In the genomic region with DNA sequence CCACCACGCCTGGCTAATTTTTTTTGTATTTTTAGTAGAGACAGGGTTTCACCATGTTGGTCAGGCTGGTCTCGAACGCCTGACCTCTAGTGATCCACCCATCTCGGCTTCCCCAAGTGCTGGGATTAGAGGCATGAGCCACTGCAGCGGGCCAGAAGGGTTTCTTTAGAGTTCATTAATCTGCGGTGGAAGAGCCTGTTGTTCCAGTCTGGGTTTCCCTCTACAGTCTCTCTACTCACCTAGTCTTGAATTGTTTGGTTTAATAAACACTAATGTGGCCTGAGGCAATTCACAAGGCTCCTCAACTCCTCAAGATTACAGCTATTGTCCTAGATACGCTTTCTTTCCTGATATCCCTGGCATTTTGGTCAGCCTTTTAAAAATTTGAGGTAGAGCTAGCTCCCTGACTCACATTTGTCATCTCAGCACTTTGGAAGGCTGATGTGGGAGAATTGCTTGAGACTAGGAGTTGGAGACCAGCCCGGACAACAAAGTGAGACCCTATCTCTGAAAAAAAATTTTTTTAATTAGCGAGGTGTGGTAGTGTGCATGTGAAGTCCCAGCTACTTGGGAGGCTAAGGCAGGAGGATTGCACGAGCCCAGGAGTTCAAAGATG, we compare ENCODE assay signal across 19 cellular contexts. TPM values are rescaled to one million over a fixed set of nuclear protein-coding genes. Genes with fewer than 3 reads are reported as not detected.
A peak's percentile ranks its signal among the peaks of the same experiment; 100 is the strongest.
DNase-seq lines count a peak whose midpoint lies in the region; ATAC-seq and TF ChIP-seq lines count a peak whose summit lies in the region.
"Had no signal": no experiment of that assay in that cellular context is flagged by ENCODE, and none has a peak within 500 bp of the region (broad histone marks: within the 10 kb centered on the region; RNA-seq: fewer than 3 reads in every experiment).

No MANE protein-coding gene starts in this region.

- no peaks in the 10 kb centered on the region for H3K36me3 ChIP-seq in Caco-2 (ENCODE audit: control insufficient read depth, insufficient read depth, low read length)
- no peaks in the 10 kb centered on the region for H3K36me3 ChIP-seq in IMR-90 (ENCODE audit: control insufficient read depth, insufficient read depth, low read length)
- no peaks in the 10 kb centered on the region for H3K36me3 ChIP-seq in neuronal stem cell (replicated peaks in 1 of 2; ENCODE audit: control insufficient read depth in 2 of 2, insufficient read depth in 2 of 2, low read length in 2 of 2)
- no peaks in the 10 kb centered on the region for H3K36me3 ChIP-seq in WERI-Rb-1

- H3K4me3 Mint-ChIP-seq in Caco-2 (ENCODE audit: unreplicated experiment): peak overlapping the region; percentile 29
- H3K4me3 Mint-ChIP-seq: activated naive CD8-positive, alpha-beta T cell treated with anti-CD3 and anti-CD28 coated beads, Interleukin-2, amount 50 U/mL, for 24 hours; CD4-positive, alpha-beta T cell; effector memory CD8-positive, alpha-beta T cell; H9; natural killer cell treated with Interleukin-12 subunit alpha and Interleukin-12 subunit beta and Interleukin-15 and Interleukin-18, amount 100 ng/mL, for 72 hours; T-helper 1 cell treated with Interleukin-12 subunit alpha and Interleukin-12 subunit beta and Interleukin-4 antibody, amounts not matched to agents 30 μg/mL and 1 μg/mL, for 36 hours had no signal

- peaks cover 5% of the 10 kb centered on the region for H3K36me3 Mint-ChIP-seq in Caco-2 (ENCODE audit: insufficient read depth, unreplicated experiment)
- H3K36me3 Mint-ChIP-seq: natural killer cell treated with Interleukin-12 subunit alpha and Interleukin-12 subunit beta and Interleukin-15 and Interleukin-18, amount 100 ng/mL, for 72 hours had no signal

- no peak overlapping the region for H2BK5ac ChIP-seq in IMR-90 (ENCODE audit: low read depth, low read length, poor library complexity, severe bottlenecking)
- no peak overlapping the region for H2BK5ac ChIP-seq in neuronal stem cell (ENCODE audit: low read length)

- H2BK12ac ChIP-seq in neuronal stem cell (ENCODE audit: low read length): no peak overlapping the region

- peak overlapping the region; percentile 87 for H3K27ac Mint-ChIP-seq in Caco-2 (ENCODE audit: unreplicated experiment)
- H3K27ac Mint-ChIP-seq: activated naive CD8-positive, alpha-beta T cell treated with anti-CD3 and anti-CD28 coated beads, Interleukin-2, amount 50 U/mL, for 24 hours; CD4-positive, alpha-beta T cell; effector memory CD8-positive, alpha-beta T cell; H9; natural killer cell treated with Interleukin-12 subunit alpha and Interleukin-12 subunit beta and Interleukin-15 and Interleukin-18, amount 100 ng/mL, for 72 hours; T-helper 1 cell treated with Interleukin-12 subunit alpha and Interleukin-12 subunit beta and Interleukin-4 antibody, amounts not matched to agents 30 μg/mL and 1 μg/mL, for 36 hours had no signal

- CTCF ChIA-PET in Caco-2 (lab: Charles Lee) (interaction anchor here (0.6 to 0.9 kb wide), 2 partner anchors 110 to 164 kb away, joined by 3 read pairs; no protein-coding TSS in a partner anchor), IMR-90 (lab: Yijun Ruan, JAX) (no interaction called here)

- H3K9ac ChIP-seq in IMR-90 (ENCODE audit: low read depth, low read length) (no peak overlapping the region), neuronal stem cell (ENCODE audit: low read depth, low read length, poor library complexity) (no peak overlapping the region)
- H3K9ac ChIP-seq: parathyroid adenoma had no signal

- no peaks in the 10 kb centered on the region for H4K20me1 ChIP-seq in IMR-90 (ENCODE audit: insufficient read depth, low read length)

- H3K4me2 ChIP-seq in IMR-90 (ENCODE audit: low read depth, low read length): no peak overlapping the region
- no peak overlapping the region for H3K4me2 ChIP-seq in neuronal stem cell (ENCODE audit: insufficient read depth, low read length, poor library complexity, severe bottlenecking)

- POLR2A ChIA-PET in Caco-2 (lab: Charles Lee): interaction anchor here (0.9 to 1.4 kb wide), 2 partner anchors 11 to 28 kb away, joined by 4 read pairs; a partner anchor contains a TSS
- POLR2A ChIA-PET in IMR-90 (lab: Charles Lee; ENCODE audit: unreplicated experiment): interaction anchor here (0.7 kb wide), 1 partner anchor 59 kb away, joined by 7 read pairs; no protein-coding TSS in a partner anchor

- H4K91ac ChIP-seq in IMR-90 (ENCODE audit: insufficient read depth, low read depth, low read length) (no peak overlapping the region), neuronal stem cell (ENCODE audit: low read depth, low read length, poor library complexity) (no peak overlapping the region)

- H3K27ac ChIP-seq in IMR-90 (ENCODE audit: insufficient read depth, low read length): no peak overlapping the region
- no peak overlapping the region for H3K27ac ChIP-seq in neuronal stem cell (replicated peaks; ENCODE audit: low read length)
- H3K27ac ChIP-seq in WERI-Rb-1: no peak overlapping the region
- H3K27ac ChIP-seq: parathyroid adenoma had no signal

- H3K14ac ChIP-seq in IMR-90 (replicated peaks; ENCODE audit: low read depth, low read length): no peak overlapping the region
- H3K14ac ChIP-seq in neuronal stem cell (ENCODE audit: low read length): no peak overlapping the region

- DNase-seq in Caco-2: peak; percentile 77 to 78
- DNase-seq in IMR-90: no peak
- DNase-seq in epithelial cell of esophagus (ENCODE audit: low read depth): peak; percentile 94
- DNase-seq in neuronal stem cell (ENCODE audit: low spot score): no peak
- DNase-seq in WERI-Rb-1: no peak
- DNase-seq in NCI-H1105 (lab: John Stamatoyannopoulos, UW): no peak
- no peak for DNase-seq in stimulated activated naive CD8-positive, alpha-beta T cell treated with anti-CD3 and anti-CD28 coated beads, Interleukin-15, Interleukin-2, amounts not matched to agents 100 U/mL and 50 U/mL, for 24 hours
- DNase-seq: activated CD4-positive, alpha-beta T cell treated with anti-CD3 and anti-CD28 coated beads, Interleukin-2, amount 50 U/mL, for 1 hour; activated naive CD8-positive, alpha-beta T cell treated with anti-CD3 and anti-CD28 coated beads, Interleukin-2, amount 50 U/mL, for 24 hours; CD4-positive, alpha-beta T cell; effector memory CD8-positive, alpha-beta T cell; H9; NCI-H1105 treated with DMSO at 0.1 percent for 48 hours; NCI-H2029 treated with DMSO at 0.1 percent for 48 hours; NCI-H446 had no signal

- H3K4me1 ChIP-seq in Caco-2 (peaks cover 37% of the 10 kb centered on the region), IMR-90 (ENCODE audit: control insufficient read depth, insufficient read depth, low read length) (no peaks in the 10 kb centered on the region), neuronal stem cell (ENCODE audit: control insufficient read depth in 2 of 2, insufficient read depth in 1 of 2, low read depth in 1 of 2, low read length in 2 of 2) (no peaks in the 10 kb centered on the region)
- H3K4me1 ChIP-seq: parathyroid adenoma had no signal

- BruUV-seq in Caco-2 (replicated peaks; lab: Mats Ljungman, UMichigan) (no TSS peak), IMR-90 (replicated peaks; lab: Mats Ljungman, UMichigan) (no TSS peak)

- no peak overlapping the region for H4K8ac ChIP-seq in IMR-90 (ENCODE audit: low read depth in 2 of 2, low read length in 2 of 2)
- H4K8ac ChIP-seq in neuronal stem cell (ENCODE audit: low read depth, low read length): no peak overlapping the region

- H3K9me3 Mint-ChIP-seq in Caco-2 (ENCODE audit: unreplicated experiment): no peaks in the 10 kb centered on the region
- H3K9me3 Mint-ChIP-seq: activated naive CD8-positive, alpha-beta T cell treated with anti-CD3 and anti-CD28 coated beads, Interleukin-2, amount 50 U/mL, for 24 hours; CD4-positive, alpha-beta T cell; effector memory CD8-positive, alpha-beta T cell; H9; natural killer cell treated with Interleukin-12 subunit alpha and Interleukin-12 subunit beta and Interleukin-15 and Interleukin-18, amount 100 ng/mL, for 72 hours; T-helper 1 cell treated with Interleukin-12 subunit alpha and Interleukin-12 subunit beta and Interleukin-4 antibody, amounts not matched to agents 30 μg/mL and 1 μg/mL, for 36 hours had no signal

- H2BK20ac ChIP-seq in IMR-90 (ENCODE audit: low read depth, low read length): no peak overlapping the region

- H2AK9ac ChIP-seq in IMR-90 (replicated peaks; ENCODE audit: low read depth, low read length, poor library complexity): no peak overlapping the region

- H2BK15ac ChIP-seq in IMR-90 (ENCODE audit: low read depth, low read length): no peak overlapping the region
- no peak overlapping the region for H2BK15ac ChIP-seq in neuronal stem cell (ENCODE audit: low read length)

- H3K4me3 ChIP-seq in Caco-2 (ENCODE audit: low read depth, low read length) (no peak overlapping the region), IMR-90 (ENCODE audit: insufficient read depth, low read depth, low read length) (no peak overlapping the region), epithelial cell of esophagus (ENCODE audit: low read length) (no peak overlapping the region), neuronal stem cell (ENCODE audit: low read length in 2 of 2) (no peak overlapping the region), WERI-Rb-1 (ENCODE audit: low read depth, low read length) (no peak overlapping the region)

- H3K18ac ChIP-seq in IMR-90 (ENCODE audit: low read depth, low read length) (no peak overlapping the region), neuronal stem cell (ENCODE audit: low read length) (no peak overlapping the region)

- intact Hi-C loops in Caco-2 (cut with micrococcal nuclease; ENCODE audit: unreplicated experiment) (loop anchor here (1.0 kb wide), 1 partner anchor 11 kb away; a partner anchor contains a TSS), IMR-90 (cut with micrococcal nuclease) (no loop called here)

- in situ Hi-C loops in IMR-90 (cut with MboI; ENCODE audit: low sequenced_read_pairs): no loop called here

- no peak for TF ChIP-seq POLR2A in IMR-90 (IDR thresholded peaks at IDR 0.05; ENCODE audit: low read depth, low read length)

- H2BK120ac ChIP-seq in IMR-90 (ENCODE audit: low read depth, low read length) (no peak overlapping the region), neuronal stem cell (ENCODE audit: low read depth, low read length) (no peak overlapping the region)

- H3K4me1 Mint-ChIP-seq in Caco-2 (ENCODE audit: low read depth, unreplicated experiment): peaks cover 29% of the 10 kb centered on the region

- H2AK5ac ChIP-seq in IMR-90 (ENCODE audit: low read depth, low read length): no peak overlapping the region
- no peak overlapping the region for H2AK5ac ChIP-seq in neuronal stem cell (ENCODE audit: low read depth, low read length)

- no peaks in the 10 kb centered on the region for H3K9me1 ChIP-seq in IMR-90 (ENCODE audit: insufficient read depth, low read length)

- H4K5ac ChIP-seq in IMR-90 (ENCODE audit: low read depth, low read length): no peak overlapping the region

- H3K9me3 ChIP-seq in Caco-2 (no peaks in the 10 kb centered on the region), IMR-90 (ENCODE audit: control insufficient read depth, insufficient read depth, low read length) (no peaks in the 10 kb centered on the region), neuronal stem cell (replicated peaks in 1 of 2; ENCODE audit: control insufficient read depth in 2 of 2, insufficient read depth in 1 of 2, low read depth in 1 of 2, low read length in 2 of 2) (no peaks in the 10 kb centered on the region), WERI-Rb-1 (ENCODE audit: severe bottlenecking) (no peaks in the 10 kb centered on the region)

- H3K27me3 ChIP-seq in Caco-2 (replicated peaks; ENCODE audit: control insufficient read depth, insufficient read depth, low read length) (no peaks in the 10 kb centered on the region), IMR-90 (ENCODE audit: control insufficient read depth, insufficient read depth, low read length) (no peaks in the 10 kb centered on the region), neuronal stem cell (ENCODE audit: control insufficient read depth in 3 of 3, insufficient read depth in 3 of 3, low read depth in 1 of 3, low read length in 3 of 3) (no peaks in the 10 kb centered on the region), WERI-Rb-1 (ENCODE audit: insufficient read depth, low read depth, severe bottlenecking) (no peaks in the 10 kb centered on the region)

- TF ChIP-seq RAD21 in IMR-90 (IDR thresholded peaks at IDR 0.05; ENCODE audit: low read length): no peak

- H3K79me1 ChIP-seq in IMR-90 (ENCODE audit: low read depth in 1 of 2, low read length in 2 of 2): peaks cover under 1 to 4% of the 10 kb centered on the region in 2 experiments; a peak in 3 of 4 replicates
- peaks cover 2% of the 10 kb centered on the region for H3K79me1 ChIP-seq in neuronal stem cell (ENCODE audit: low read depth, low read length)

- WGBS in IMR-90 (ENCODE audit: extremely low coverage in 2 of 2, insufficient read length in 1 of 2), 2 experiments: 83% methylated on average over 1 of the region's 10 CpGs; no CpG with 5 or more reads in 1 of the 2 experiments
- WGBS in neuronal stem cell (ENCODE audit: extremely low coverage in 2 of 2, insufficient read length in 2 of 2, insufficient replicate concordance in 1 of 2), 2 donors: no CpG with 5 or more reads among the region's 10 CpGs

- ATAC-seq in IMR-90 (ENCODE audit: low read depth) (no peak), HG02623 (IDR thresholded peaks at IDR 0.05; ENCODE audit: unreplicated experiment) (no peak)
- ATAC-seq in stimulated activated naive CD8-positive, alpha-beta T cell treated with anti-CD3 and anti-CD28 coated beads, Interleukin-15, Interleukin-2, amounts not matched to agents 100 U/mL and 50 U/mL, for 24 hours: no peak
- ATAC-seq: activated naive CD8-positive, alpha-beta T cell treated with anti-CD3 and anti-CD28 coated beads, Interleukin-2, amount 50 U/mL, for 24 hours; effector memory CD8-positive, alpha-beta T cell; natural killer cell treated with Interleukin-12 subunit alpha and Interleukin-12 subunit beta and Interleukin-15 and Interleukin-18, amount 100 ng/mL, for 72 hours had no signal

- no peak for TF ChIP-seq CTCF in Caco-2 (IDR thresholded peaks at IDR 0.05; ENCODE audit: insufficient read depth in 1 of 2, low read depth in 1 of 2, low read length in 1 of 2, severe bottlenecking in 1 of 2, unreplicated experiment in 1 of 2)
- TF ChIP-seq CTCF in IMR-90 (conservative IDR thresholded peaks at IDR 0.05; ENCODE audit: low read depth, low read length): no peak
- TF ChIP-seq CTCF in epithelial cell of esophagus (IDR thresholded peaks at IDR 0.05; ENCODE audit: insufficient read depth, low read depth, low read length, missing control alignments): no peak
- no peak for TF ChIP-seq CTCF in WERI-Rb-1 (IDR thresholded peaks at IDR 0.05; ENCODE audit: low read depth, low read length)

- dilution Hi-C loops in IMR-90 (cut with HindIII; ENCODE audit: low sequenced_read_pairs, unreplicated experiment): no loop called here

- no peaks in the 10 kb centered on the region for H3K27me3 Mint-ChIP-seq in Caco-2 (ENCODE audit: insufficient read depth, unreplicated experiment)
- H3K27me3 Mint-ChIP-seq: activated naive CD8-positive, alpha-beta T cell treated with anti-CD3 and anti-CD28 coated beads, Interleukin-2, amount 50 U/mL, for 24 hours; CD4-positive, alpha-beta T cell; effector memory CD8-positive, alpha-beta T cell had no signal

- H2AFZ ChIP-seq in IMR-90 (replicated peaks; ENCODE audit: low read length, poor library complexity) (no peak overlapping the region), neuronal stem cell (ENCODE audit: low read length) (peak overlapping the region; percentile 56)
- H2AFZ ChIP-seq: parathyroid adenoma had no signal

- no peak overlapping the region for H3K56ac ChIP-seq in IMR-90 (ENCODE audit: extremely low read depth, insufficient read depth, low read length)

- no peak overlapping the region for H3K4ac ChIP-seq in IMR-90 (ENCODE audit: low read depth, low read length)
- no peak overlapping the region for H3K4ac ChIP-seq in neuronal stem cell (ENCODE audit: low read length)

- H3K23ac ChIP-seq in IMR-90 (ENCODE audit: low read depth, low read length): no peak overlapping the region
- no peak overlapping the region for H3K23ac ChIP-seq in neuronal stem cell (ENCODE audit: low read depth, low read length, poor library complexity)

RNA-seq across cellular contexts. Expression of a gene that starts 4.6 kb away (rescaled TPM):
- total RNA-seq in Caco-2 (2022) (64.8 and 66.4 TPM in 2 replicates), IMR-90 (2012; rRNA removed) (66.0 and 164 TPM in 2 replicates)
- polyA plus RNA-seq in IMR-90 (2012; rRNA removed): 40.2 and 44.6 TPM in 2 replicates
- 4.3 and 7.1 TPM in 2 replicates for polyA plus RNA-seq in IMR-90 (2012; cell fraction: cytosol; rRNA removed)
- 4.4 and 10.6 TPM in 2 replicates for polyA plus RNA-seq in IMR-90 (2012; cell fraction: nucleus; rRNA removed; ENCODE audit: low replicate concordance)
- 12.5 TPM for polyA plus RNA-seq in neuronal stem cell (2013, experiment 1 of 2)
- polyA plus RNA-seq in neuronal stem cell (2013, experiment 2 of 2): 12.4 TPM

RNA-seq across cellular contexts. Expression of a gene that starts 11.4 kb away (rescaled TPM):
- total RNA-seq in Caco-2 (2022) (47.4 and 49.9 TPM in 2 replicates), IMR-90 (2012; rRNA removed) (28.1 and 31.7 TPM in 2 replicates)
- polyA plus RNA-seq in IMR-90 (2012; rRNA removed): 23.9 and 25.4 TPM in 2 replicates
- 7.1 and 9.5 TPM in 2 replicates for polyA plus RNA-seq in IMR-90 (2012; cell fraction: cytosol; rRNA removed)
- 8.4 and 26.1 TPM in 2 replicates for polyA plus RNA-seq in IMR-90 (2012; cell fraction: nucleus; rRNA removed; ENCODE audit: low replicate concordance)
- 11.7 TPM for polyA plus RNA-seq in neuronal stem cell (2013, experiment 1 of 2)
- polyA plus RNA-seq in neuronal stem cell (2013, experiment 2 of 2): 11.9 TPM

Comparison
In these comparisons a context has a peak if more than half of its experiments do, and no peak if none do; other contexts are left out.
1. DNase-seq: peak in Caco-2 (2 of 2) and epithelial cell of esophagus (single experiment); none in IMR-90 (single experiment), neuronal stem cell (single experiment), WERI-Rb-1 (single experiment), NCI-H1105 (single experiment) and stimulated activated naive CD8-positive, alpha-beta T cell treated with anti-CD3 and anti-CD28 coated beads, Interleukin-15, Interleukin-2, amounts not matched to agents 100 U/mL and 50 U/mL, for 24 hours (single experiment).